ENCODE assay signal across 8 cellular contexts in genomic region chr9:69324549-69325401, GRCh38. TPM values are rescaled to one million over a fixed set of nuclear protein-coding genes. Genes with fewer than 3 reads are reported as not detected.
DNase-seq lines count a peak whose midpoint lies in the region; ATAC-seq and TF ChIP-seq lines count a peak whose summit lies in the region.

Gene ENTREP1, plus strand, starts transcription at chr9:69325215. Its CDS starts 95 bp downstream, at chr9:69325310.

- H3K9me3 ChIP-seq in adipocyte (ENCODE audit: control insufficient read depth, low read length) (no peaks in the 10 kb centered on the region), left ventricle myocardium inferior (replicated peaks) (no peaks in the 10 kb centered on the region)

- H3K36me3 ChIP-seq in adipocyte (ENCODE audit: control insufficient read depth, insufficient read depth, low read length, severe bottlenecking), result no peaks in the 10 kb centered on the region
- H3K36me3 ChIP-seq in left ventricle myocardium inferior, result no peaks in the 10 kb centered on the region

- H3K4me3 ChIP-seq in adipocyte (ENCODE audit: low read length), result peak within 1 kb of the TSS; percentile 65
- peak within 1 kb of the TSS; percentile 81 for H3K4me3 ChIP-seq in left ventricle myocardium inferior

- H3K4me3 Mint-ChIP-seq in activated T-cell treated with anti-CD3 and anti-CD28 coated beads, Interleukin-2, amount 50 U/mL, for 4 hours, result peak within 1 kb of the TSS; percentile 21

- TF ChIP-seq CTCF in left ventricle myocardium inferior (IDR thresholded peaks at IDR 0.05; ENCODE audit: borderline replicate concordance), result peak; percentile 43

- DNase-seq in activated T-cell treated with anti-CD3 and anti-CD28 coated beads, Interleukin-2, amount 50 U/mL, for 4 hours, result no peak
- no peak for DNase-seq in activated T-cell treated with anti-CD3 and anti-CD28 coated beads for 4 hours
- peak; percentile 33 for DNase-seq in NCI-H128 (lab: John Stamatoyannopoulos, UW; ENCODE audit: unreplicated experiment)
- peak; percentile 61 for DNase-seq in adipocyte (ENCODE audit: low read depth)
- peak; percentile 77 for DNase-seq in left ventricle myocardium inferior
- peak; percentile 15 to 89 (median 44) for DNase-seq in posterior cingulate gyrus
- no peak for DNase-seq in activated effector memory CD4-positive, alpha-beta T cell treated with Interleukin-2 at 50 U/mL for 16 hours
- DNase-seq in GF-D8 (lab: John Stamatoyannopoulos, UW), result no peak

- H3K36me3 Mint-ChIP-seq in activated T-cell treated with anti-CD3 and anti-CD28 coated beads, Interleukin-2, amount 50 U/mL, for 4 hours (ENCODE audit: insufficient read depth), result no peaks in the 10 kb centered on the region

- peak within 1 kb of the TSS; percentile 91 for H3K27ac ChIP-seq in left ventricle myocardium inferior (replicated peaks)

- H3K9me3 Mint-ChIP-seq in activated T-cell treated with anti-CD3 and anti-CD28 coated beads, Interleukin-2, amount 50 U/mL, for 4 hours, result no peaks in the 10 kb centered on the region

- peaks cover 6% of the 10 kb centered on the region for H3K4me1 Mint-ChIP-seq in activated T-cell treated with anti-CD3 and anti-CD28 coated beads, Interleukin-2, amount 50 U/mL, for 4 hours (ENCODE audit: low read depth)

- intact Hi-C loops in left ventricle myocardium inferior (cut with micrococcal nuclease) (loop anchor here (10.0 kb wide), 1 partner anchor 70 kb away; no protein-coding TSS in a partner anchor), posterior cingulate gyrus (cut with DNase I) (no loop called here)

- H3K4me1 ChIP-seq in adipocyte (ENCODE audit: control insufficient read depth, insufficient read depth, low read length), result peaks cover 3% of the 10 kb centered on the region
- H3K4me1 ChIP-seq in left ventricle myocardium inferior, result peaks cover 48% of the 10 kb centered on the region

- H3K27me3 ChIP-seq in adipocyte (replicated peaks; ENCODE audit: control insufficient read depth, insufficient read depth, low read length) (peaks cover 58% of the 10 kb centered on the region), left ventricle myocardium inferior (ENCODE audit: low read depth) (peaks cover 5% of the 10 kb centered on the region)

- peaks cover 51% of the 10 kb centered on the region for H3K27me3 Mint-ChIP-seq in activated T-cell treated with anti-CD3 and anti-CD28 coated beads, Interleukin-2, amount 50 U/mL, for 4 hours (ENCODE audit: low read depth)

- H3K9ac ChIP-seq in adipocyte (ENCODE audit: low read length), result no peak within 1 kb of the TSS

- peak in 1 of 2 donors; percentile 50 for ATAC-seq in activated T-cell treated with anti-CD3 and anti-CD28 coated beads, Interleukin-2, amount 50 U/mL, for 4 hours

RNA-seq across cellular contexts. Expression of gene ENTREP1, which starts in this region (rescaled TPM):
- total RNA-seq in activated T-cell treated with anti-CD3 and anti-CD28 coated beads, Interleukin-2, amount 50 U/mL, for 4 hours, result under 1 TPM in 1 of 3 donors, not detected in 2; 0.11 TPM
- 22.1 TPM for total RNA-seq in left ventricle myocardium inferior

Comparison
In these comparisons a context has a peak if more than half of its experiments do, and no peak if none do; other contexts are left out.
1. RNA of gene ENTREP1 (total RNA-seq): 22.1 TPM in left ventricle myocardium inferior (single experiment); 0.11 TPM in activated T-cell treated with anti-CD3 and anti-CD28 coated beads, Interleukin-2, amount 50 U/mL, for 4 hours; every median in the first group is over 10 times any median in the second.
2. DNase-seq: peak in NCI-H128 (single experiment), adipocyte (single experiment), left ventricle myocardium inferior (single experiment) and posterior cingulate gyrus (10 of 10); none in activated T-cell treated with anti-CD3 and anti-CD28 coated beads, Interleukin-2, amount 50 U/mL, for 4 hours (single experiment), activated T-cell treated with anti-CD3 and anti-CD28 coated beads for 4 hours (single experiment), activated effector memory CD4-positive, alpha-beta T cell treated with Interleukin-2 at 50 U/mL for 16 hours (single experiment) and GF-D8 (single experiment).